Comparison of ENCODE assay signal across 31 cellular contexts in the genomic region with DNA sequence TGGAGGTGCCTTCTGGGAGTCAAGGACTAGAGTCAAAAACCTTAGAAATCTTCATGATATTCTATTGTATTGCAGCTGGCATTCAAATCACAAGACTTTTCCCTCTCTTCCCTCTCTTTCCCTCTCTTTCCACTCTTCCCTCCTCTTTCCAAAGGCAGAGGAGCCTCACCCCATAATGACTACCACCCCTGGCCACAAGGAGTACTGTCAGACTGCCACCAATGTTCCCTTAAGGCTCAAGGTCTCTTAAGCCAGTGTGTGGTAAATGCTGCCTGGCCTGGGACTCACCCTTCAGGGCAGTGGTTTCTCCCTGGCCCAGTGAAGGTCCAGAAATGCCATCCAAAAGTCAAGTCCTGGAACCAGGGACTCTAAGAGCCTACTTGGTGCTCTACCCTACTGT.
"Had no signal": no experiment of that assay in that cellular context is flagged by ENCODE, and none has a peak within 500 bp of the region (broad histone marks: within the 10 kb centered on the region; RNA-seq: fewer than 3 reads in every experiment).

No MANE protein-coding gene starts in this region.

- H3K9ac ChIP-seq: neural progenitor cell, parathyroid adenoma had no signal

- ATAC-seq: psoas muscle; right cardiac atrium; sciatic nerve; stimulated activated memory B cell treated with anti-CD40 and anti-IgM and Interleukin-4, amounts not matched to agents 10 μg/mL and 1 μg/mL and 100 μg/mL, for 72 hours; stimulated activated naive CD8-positive, alpha-beta T cell treated with anti-CD3 and anti-CD28 coated beads, Interleukin-15, amount 100 ng/mL, for 72 hours; stimulated activated naive CD8-positive, alpha-beta T cell treated with anti-CD3 and anti-CD28 coated beads, Interleukin-15, Interleukin-2, amounts not matched to agents 100 U/mL and 50 U/mL, for 24 hours; upper lobe of right lung had no signal

- H3K9me3 Mint-ChIP-seq: natural killer cell had no signal

- H3K27me3 ChIP-seq: neural progenitor cell, ovary, spleen, suprapubic skin, testis, tibial artery, transverse colon, upper lobe of right lung, uterus had no signal

- H3K36me3 ChIP-seq: neural progenitor cell, ovary, spleen, suprapubic skin, tibial artery, transverse colon, upper lobe of right lung, uterus had no signal

- H3K9me3 ChIP-seq: ovary, testis, upper lobe of right lung, uterus had no signal

- H2AFZ ChIP-seq: neural progenitor cell, parathyroid adenoma had no signal

- H3K4me1 Mint-ChIP-seq: natural killer cell; nephron; neural progenitor cell; stimulated activated memory B cell treated with anti-CD40 and anti-IgM and Interleukin-4, amounts not matched to agents 10 μg/mL and 1 μg/mL and 100 μg/mL, for 72 hours; stimulated activated naive CD8-positive, alpha-beta T cell treated with anti-CD3 and anti-CD28 coated beads, Interleukin-15, amount 100 ng/mL, for 72 hours had no signal

- DNase-seq: natural killer cell; occipital lobe; ovary; posterior cingulate gyrus; psoas muscle; right cardiac atrium; spleen; stimulated activated CD4-positive, alpha-beta T cell treated with anti-CD3 and anti-CD28 coated beads, Interleukin-12 subunit alpha, Interleukin-12 subunit beta, amount 100 ng/mL, for 4 hours; stimulated activated CD4-positive, alpha-beta T cell treated with anti-CD3 and anti-CD28 coated beads, Interleukin-1b, Interleukin-23, amount 100 ng/mL, for 48 hours; stimulated activated CD4-positive, alpha-beta T cell treated with anti-CD3 and anti-CD28 coated beads, Interleukin-4, amount 100 ng/mL, for 1 hour; stimulated activated CD4-positive, alpha-beta T cell treated with anti-CD3 and anti-CD28 coated beads, Interleukin-4, amount 100 ng/mL, for 4 hours; stimulated activated CD8-positive, alpha-beta memory T cell treated with anti-CD3 and anti-CD28 coated beads, Interleukin-4, amount 100 ng/mL, for 48 hours; stimulated activated naive CD4-positive, alpha-beta T cell; stimulated activated naive CD8-positive, alpha-beta T cell treated with anti-CD3 and anti-CD28 coated beads, Interleukin-15, amount 100 ng/mL, for 72 hours; stimulated activated naive CD8-positive, alpha-beta T cell treated with anti-CD3 and anti-CD28 coated beads, Interleukin-15, Interleukin-2, amounts not matched to agents 100 U/mL and 50 U/mL, for 24 hours; substantia nigra; testis; tibial artery; transverse colon; upper lobe of right lung; uterus had no signal

- H3K4me2 ChIP-seq: neural progenitor cell, smooth muscle cell had no signal

- H3K27me3 Mint-ChIP-seq: progenitor cell of endocrine pancreas; stimulated activated memory B cell treated with anti-CD40 and anti-IgM and Interleukin-4, amounts not matched to agents 10 μg/mL and 1 μg/mL and 100 μg/mL, for 72 hours; stimulated activated naive CD8-positive, alpha-beta T cell treated with anti-CD3 and anti-CD28 coated beads, Interleukin-15, amount 100 ng/mL, for 72 hours; type B pancreatic cell had no signal

- H3K4me3 ChIP-seq: neural progenitor cell, ovary, psoas muscle, skin epidermis, smooth muscle cell, spleen, suprapubic skin, testis, tibial artery, transverse colon, upper lobe of right lung, uterus had no signal

- H3K36me3 Mint-ChIP-seq: natural killer cell; neural progenitor cell; stimulated activated memory B cell treated with anti-CD40 and anti-IgM and Interleukin-4, amounts not matched to agents 10 μg/mL and 1 μg/mL and 100 μg/mL, for 72 hours; type B pancreatic cell had no signal

- H3K27ac ChIP-seq: neural progenitor cell, ovary, parathyroid adenoma, psoas muscle, skin epidermis, spleen, suprapubic skin, testis, tibial artery, transverse colon, upper lobe of right lung, uterus had no signal

- H3K4me1 ChIP-seq: neural progenitor cell, parathyroid adenoma, psoas muscle, spleen, suprapubic skin, testis, tibial artery, transverse colon, upper lobe of right lung, uterus had no signal

- H3K79me2 ChIP-seq: parathyroid adenoma had no signal

- H3K27ac Mint-ChIP-seq: nephron; neural progenitor cell; progenitor cell of endocrine pancreas; stimulated activated memory B cell treated with anti-CD40 and anti-IgM and Interleukin-4, amounts not matched to agents 10 μg/mL and 1 μg/mL and 100 μg/mL, for 72 hours; type B pancreatic cell had no signal

- H3K4me3 Mint-ChIP-seq: natural killer cell; nephron; neural progenitor cell; stimulated activated memory B cell treated with anti-CD40 and anti-IgM and Interleukin-4, amounts not matched to agents 10 μg/mL and 1 μg/mL and 100 μg/mL, for 72 hours; stimulated activated naive CD8-positive, alpha-beta T cell treated with anti-CD3 and anti-CD28 coated beads, Interleukin-15, amount 100 ng/mL, for 72 hours; type B pancreatic cell had no signal
